Comparison of ENCODE assay signal across 1 cellular context in the genomic region with DNA sequence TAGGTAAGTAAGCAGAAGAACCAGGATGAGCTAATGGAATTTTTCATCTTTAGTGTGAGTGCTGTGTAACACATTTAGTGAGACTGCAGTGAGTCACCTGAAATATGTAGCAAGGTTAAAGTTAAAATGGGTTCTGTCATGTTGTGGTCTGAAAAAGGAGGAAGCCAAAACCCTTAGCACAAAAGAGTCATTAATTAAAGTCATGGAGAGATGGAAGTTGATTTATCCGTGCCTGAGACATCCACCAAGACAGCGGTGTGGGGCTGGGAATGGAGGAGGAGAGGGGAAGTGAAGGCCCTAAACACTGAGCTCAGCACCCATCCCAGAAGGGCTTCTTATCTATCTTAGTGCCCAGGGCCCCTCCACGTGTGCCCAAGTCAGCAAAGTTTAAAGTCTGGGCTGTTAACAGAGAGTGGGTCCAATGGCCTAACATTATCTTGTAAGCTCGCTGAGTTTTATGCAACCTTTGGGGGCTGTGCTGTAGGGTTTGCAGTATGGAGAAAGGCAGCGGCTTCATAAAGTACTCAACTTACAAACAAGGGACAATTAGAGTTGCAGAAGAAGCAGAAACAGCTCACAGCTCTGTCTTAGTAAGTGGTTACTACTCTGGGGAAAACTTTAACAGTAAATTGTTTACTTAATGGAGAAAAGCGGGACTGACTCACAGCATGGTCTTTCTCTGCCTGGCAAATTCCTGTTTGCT.
A peak's percentile ranks its signal among the peaks of the same experiment; 100 is the strongest.
TF ChIP-seq lines count a peak whose summit lies in the region.

No MANE protein-coding gene starts in this region.

TF ChIP-seq in K562, 482 proteins besides CTCF, POLR2A, EP300 and RAD21 (continued from another document):
- no peak for TF ChIP-seq TCF7 (IDR thresholded peaks at IDR 0.05; ENCODE audit: borderline replicate concordance)
- peak; percentile 44; the same call in 1 of the 2 replicates for TF ChIP-seq SOX6 (IDR thresholded peaks at IDR 0.05)
- TF ChIP-seq ZNF239 (CRISPR knock-in tag; IDR thresholded peaks at IDR 0.05), result no peak
- no peak for TF ChIP-seq U2AF2 (optimal IDR thresholded peaks at IDR 0.05; ENCODE audit: low read depth, low read length)
- TF ChIP-seq TBL1XR1 (IDR thresholded peaks at IDR 0.05; ENCODE audit: low read length in 2 of 2), result no peak
- TF ChIP-seq, protein P1, sequence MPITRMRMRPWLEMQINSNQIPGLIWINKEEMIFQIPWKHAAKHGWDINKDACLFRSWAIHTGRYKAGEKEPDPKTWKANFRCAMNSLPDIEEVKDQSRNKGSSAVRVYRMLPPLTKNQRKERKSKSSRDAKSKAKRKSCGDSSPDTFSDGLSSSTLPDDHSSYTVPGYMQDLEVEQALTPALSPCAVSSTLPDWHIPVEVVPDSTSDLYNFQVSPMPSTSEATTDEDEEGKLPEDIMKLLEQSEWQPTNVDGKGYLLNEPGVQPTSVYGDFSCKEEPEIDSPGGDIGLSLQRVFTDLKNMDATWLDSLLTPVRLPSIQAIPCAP (CRISPR knock-in tag; IDR thresholded peaks at IDR 0.05; ENCODE audit: borderline replicate concordance), result no peak
- no peak for TF ChIP-seq SMARCA5 (IDR thresholded peaks at IDR 0.05)
- TF ChIP-seq, protein P2, sequence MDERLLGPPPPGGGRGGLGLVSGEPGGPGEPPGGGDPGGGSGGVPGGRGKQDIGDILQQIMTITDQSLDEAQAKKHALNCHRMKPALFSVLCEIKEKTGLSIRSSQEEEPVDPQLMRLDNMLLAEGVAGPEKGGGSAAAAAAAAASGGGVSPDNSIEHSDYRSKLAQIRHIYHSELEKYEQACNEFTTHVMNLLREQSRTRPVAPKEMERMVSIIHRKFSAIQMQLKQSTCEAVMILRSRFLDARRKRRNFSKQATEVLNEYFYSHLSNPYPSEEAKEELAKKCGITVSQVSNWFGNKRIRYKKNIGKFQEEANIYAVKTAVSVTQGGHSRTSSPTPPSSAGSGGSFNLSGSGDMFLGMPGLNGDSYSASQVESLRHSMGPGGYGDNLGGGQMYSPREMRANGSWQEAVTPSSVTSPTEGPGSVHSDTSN (CRISPR knock-in tag; IDR thresholded peaks at IDR 0.05; ENCODE audit: low read depth), result no peak
- TF ChIP-seq, protein P2 (tag; conservative IDR thresholded peaks at IDR 0.05; ENCODE audit: low read depth), result peak; percentile 88
- TF ChIP-seq SP1 (CRISPR knock-in tag; IDR thresholded peaks at IDR 0.05), result no peak
- TF ChIP-seq SMARCB1 (IDR thresholded peaks at IDR 0.05; ENCODE audit: insufficient read length, low read depth), result no peak
- no peak for TF ChIP-seq GATA2 (CRISPR knock-in tag; IDR thresholded peaks at IDR 0.05)
- TF ChIP-seq SPI1 (IDR thresholded peaks at IDR 0.05; ENCODE audit: borderline replicate concordance, low read depth, low read length), result peak; percentile 82
- TF ChIP-seq ZKSCAN8 (CRISPR knock-in tag; IDR thresholded peaks at IDR 0.05), result no peak
- TF ChIP-seq ZNF232 (CRISPR knock-in tag; IDR thresholded peaks at IDR 0.05), result no peak
- TF ChIP-seq CCNT2 (IDR thresholded peaks at IDR 0.05; ENCODE audit: borderline replicate concordance, extremely low read depth, insufficient read length, low read depth, low read length), result no peak
- TF ChIP-seq BCL6 (CRISPR knock-in tag; IDR thresholded peaks at IDR 0.05), result no peak
- TF ChIP-seq MYC (IDR thresholded peaks at IDR 0.05; ENCODE audit: low read depth, low read length), result no peak
- no peak for TF ChIP-seq MYC (CRISPR knock-in tag; IDR thresholded peaks at IDR 0.05; ENCODE audit: borderline replicate concordance, low read depth)
- TF ChIP-seq TOE1 (IDR thresholded peaks at IDR 0.05; ENCODE audit: borderline replicate concordance), result no peak
- no peak for TF ChIP-seq TOE1 (CRISPR knock-in tag; IDR thresholded peaks at IDR 0.05; ENCODE audit: borderline replicate concordance, low read depth)
- TF ChIP-seq SMARCE1 (IDR thresholded peaks at IDR 0.05), result peak; percentile 17; the same call in 1 of the 2 replicates
- TF ChIP-seq POLR2H (tag; IDR thresholded peaks at IDR 0.05; ENCODE audit: low read depth), result no peak
- no peak for TF ChIP-seq ZSCAN29 (IDR thresholded peaks at IDR 0.05)
- TF ChIP-seq SMAD3 (CRISPR knock-in tag; conservative IDR thresholded peaks at IDR 0.05), result no peak
- TF ChIP-seq XRCC4 (IDR thresholded peaks at IDR 0.05; ENCODE audit: extremely low read depth, insufficient read depth, insufficient read length), result no peak
- peak; percentile 3 for TF ChIP-seq POLR2B (IDR thresholded peaks at IDR 0.05; ENCODE audit: low read depth, partially characterized antibody)
- TF ChIP-seq, protein P3, sequence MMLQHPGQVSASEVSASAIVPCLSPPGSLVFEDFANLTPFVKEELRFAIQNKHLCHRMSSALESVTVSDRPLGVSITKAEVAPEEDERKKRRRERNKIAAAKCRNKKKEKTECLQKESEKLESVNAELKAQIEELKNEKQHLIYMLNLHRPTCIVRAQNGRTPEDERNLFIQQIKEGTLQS (IDR thresholded peaks at IDR 0.05), result peak; percentile 57
- TF ChIP-seq, protein P3 (CRISPR knock-in tag; conservative IDR thresholded peaks at IDR 0.05), result no peak
- TF ChIP-seq SMARCC2 (IDR thresholded peaks at IDR 0.05; ENCODE audit: low read depth), result no peak
- no peak for TF ChIP-seq ZNF699 (CRISPR knock-in tag; IDR thresholded peaks at IDR 0.05; ENCODE audit: insufficient replicate concordance)
- 0 out of 2 replicates have a peak, but pooled peaks have one; percentile 13 for TF ChIP-seq JUND (IDR thresholded peaks at IDR 0.05; ENCODE audit: borderline replicate concordance, low read depth, low read length)
- TF ChIP-seq JUND (tag; IDR thresholded peaks at IDR 0.05; ENCODE audit: borderline replicate concordance, low read depth, low read length), result peak; percentile 46; the same call in 1 of the 3 replicates
- TF ChIP-seq, protein P4, sequence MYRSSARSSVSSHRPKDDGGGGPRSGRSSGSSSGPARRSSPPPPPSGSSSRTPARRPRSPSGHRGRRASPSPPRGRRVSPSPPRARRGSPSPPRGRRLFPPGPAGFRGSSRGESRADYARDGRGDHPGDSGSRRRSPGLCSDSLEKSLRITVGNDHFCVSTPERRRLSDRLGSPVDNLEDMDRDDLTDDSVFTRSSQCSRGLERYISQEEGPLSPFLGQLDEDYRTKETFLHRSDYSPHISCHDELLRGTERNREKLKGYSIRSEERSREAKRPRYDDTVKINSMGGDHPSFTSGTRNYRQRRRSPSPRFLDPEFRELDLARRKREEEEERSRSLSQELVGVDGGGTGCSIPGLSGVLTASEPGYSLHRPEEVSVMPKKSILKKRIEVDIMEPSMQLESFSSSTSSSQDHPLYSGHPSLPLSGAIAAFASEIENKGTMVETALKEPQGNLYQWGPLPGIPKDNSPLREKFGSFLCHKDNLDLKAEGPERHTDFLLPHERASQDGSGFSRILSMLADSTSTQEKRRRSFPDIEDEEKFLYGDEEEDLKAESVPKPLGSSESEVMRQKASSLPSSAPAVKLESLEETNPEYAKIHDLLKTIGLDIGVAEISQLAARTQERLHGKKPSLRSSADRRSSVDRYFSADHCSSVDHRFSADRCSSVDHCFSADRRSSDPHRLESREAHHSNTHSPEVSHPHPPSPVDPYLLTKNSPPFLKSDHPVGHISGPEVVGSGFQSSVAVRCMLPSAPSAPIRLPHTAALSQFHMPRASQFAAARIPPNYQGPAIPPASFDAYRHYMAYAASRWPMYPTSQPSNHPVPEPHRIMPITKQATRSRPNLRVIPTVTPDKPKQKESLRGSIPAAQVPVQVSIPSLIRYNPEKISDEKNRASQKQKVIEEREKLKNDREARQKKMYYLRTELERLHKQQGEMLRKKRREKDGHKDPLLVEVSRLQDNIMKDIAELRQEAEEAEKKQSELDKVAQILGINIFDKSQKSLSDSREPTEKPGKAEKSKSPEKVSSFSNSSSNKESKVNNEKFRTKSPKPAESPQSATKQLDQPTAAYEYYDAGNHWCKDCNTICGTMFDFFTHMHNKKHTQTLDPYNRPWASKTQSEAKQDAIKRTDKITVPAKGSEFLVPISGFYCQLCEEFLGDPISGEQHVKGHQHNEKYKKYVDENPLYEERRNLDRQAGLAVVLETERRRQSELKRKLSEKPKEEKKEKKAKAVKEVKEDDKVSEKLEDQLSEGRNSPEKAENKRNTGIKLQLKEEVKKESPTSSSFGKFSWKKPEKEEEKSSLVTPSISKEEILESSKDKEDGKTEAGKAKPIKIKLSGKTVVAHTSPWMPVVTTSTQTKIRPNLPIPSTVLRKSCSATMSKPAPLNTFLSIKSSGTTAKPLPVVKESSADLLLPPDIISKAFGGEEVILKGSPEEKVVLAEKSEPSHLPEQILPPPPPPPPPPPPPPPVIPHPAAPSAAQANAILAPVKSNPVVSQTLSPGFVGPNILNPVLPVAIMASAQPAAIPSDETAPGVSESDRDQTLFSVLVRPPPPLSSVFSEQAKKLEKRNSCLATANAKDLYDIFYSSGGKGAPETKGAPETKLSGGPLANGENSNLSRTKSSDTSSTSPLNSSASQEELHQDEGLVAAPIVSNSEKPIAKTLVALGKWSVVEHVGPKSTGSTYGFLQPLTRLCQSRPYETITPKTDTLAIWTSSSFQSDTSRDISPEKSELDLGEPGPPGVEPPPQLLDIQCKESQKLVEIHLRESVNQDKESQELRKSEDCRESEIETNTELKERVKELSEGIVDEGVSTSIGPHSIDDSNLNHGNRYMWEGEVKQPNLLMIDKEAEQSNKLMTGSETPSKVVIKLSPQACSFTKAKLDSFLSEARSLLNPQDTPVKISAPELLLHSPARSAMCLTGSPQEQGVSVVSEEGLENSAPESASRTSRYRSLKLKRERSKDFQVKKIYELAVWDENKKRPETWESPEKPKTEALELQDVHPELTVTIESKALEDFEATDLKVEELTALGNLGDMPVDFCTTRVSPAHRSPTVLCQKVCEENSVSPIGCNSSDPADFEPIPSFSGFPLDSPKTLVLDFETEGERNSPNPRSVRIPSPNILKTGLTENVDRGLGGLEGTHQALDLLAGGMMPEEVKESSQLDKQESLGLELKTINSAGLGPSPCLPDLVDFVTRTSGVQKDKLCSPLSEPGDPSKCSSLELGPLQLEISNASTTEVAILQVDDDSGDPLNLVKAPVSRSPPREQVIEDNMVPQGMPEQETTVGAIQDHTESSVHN (IDR thresholded peaks at IDR 0.05; ENCODE audit: borderline replicate concordance in 1 of 2, low read depth in 1 of 2), result 0 out of 4 replicates have a peak, but pooled peaks of 1 of the 2 experiments have one; percentile 43
TF ChIP-seq in K562: peak in this region for 17.
